8 cellular contexts compared by ENCODE assay signal in the genomic region with DNA sequence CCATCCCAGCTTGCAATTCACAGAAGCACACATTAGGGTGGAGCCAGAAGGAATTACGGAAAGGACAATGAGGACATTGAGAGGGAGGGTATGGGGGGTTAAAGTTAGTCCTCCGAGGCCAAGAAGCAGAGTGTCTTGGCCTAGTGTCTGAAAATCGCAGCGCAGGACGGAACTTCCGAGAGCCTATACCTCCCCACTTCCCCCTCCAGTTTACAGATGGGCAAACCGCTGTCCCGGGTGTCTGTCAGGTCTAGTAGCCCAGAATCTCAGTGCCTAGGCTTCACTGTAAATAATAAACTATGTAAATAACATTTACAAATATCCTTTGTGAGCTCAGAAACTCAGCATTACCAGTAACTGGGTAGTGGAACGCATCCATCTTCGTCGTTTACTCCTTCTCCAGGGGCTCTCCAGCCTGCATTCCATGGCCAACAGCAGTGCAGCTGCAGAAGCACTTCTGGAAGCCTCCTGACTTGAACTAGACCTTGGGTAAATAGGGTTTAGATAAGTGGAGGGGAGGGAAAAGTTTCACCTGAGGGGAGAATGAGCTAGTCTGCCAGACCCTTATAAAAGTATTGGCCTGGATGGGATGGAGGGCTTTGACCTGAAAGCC. TPM values are rescaled to one million over a fixed set of nuclear protein-coding genes. Genes with fewer than 3 reads are reported as not detected.
DNase-seq lines count a peak whose midpoint lies in the region; ATAC-seq and TF ChIP-seq lines count a peak whose summit lies in the region.

No MANE protein-coding gene starts in this region.

- peak; percentile 69 for ATAC-seq in GM18861 (IDR thresholded peaks at IDR 0.05; ENCODE audit: unreplicated experiment)
- peak; percentile 45 for ATAC-seq in HG03039 (IDR thresholded peaks at IDR 0.05; ENCODE audit: unreplicated experiment)
- peak; percentile 67 for ATAC-seq in naive thymus-derived CD4-positive, alpha-beta T cell

- peaks cover 4 to 12% (median 7%) of the 10 kb centered on the region in 5 donors for H3K27me3 Mint-ChIP-seq in naive thymus-derived CD4-positive, alpha-beta T cell

- H3K27ac Mint-ChIP-seq in naive thymus-derived CD4-positive, alpha-beta T cell: peak overlapping the region in 7 of 9 donors; percentile 10 to 84 (median 52)

- intact Hi-C loops in esophagus squamous epithelium (cut with DNase I): no loop called here
- intact Hi-C loops in naive thymus-derived CD4-positive, alpha-beta T cell (cut with micrococcal nuclease): no loop called here

- DNase-seq in AG20443 (ENCODE audit: low spot score) (peak; percentile 33), SJSA1 (ENCODE audit: low read depth in 1 of 2, low spot score in 2 of 2) (peak in 1 of 2 experiments; percentile 50), esophagus squamous epithelium (lab: John Stamatoyannopoulos, UW) (no peak), glomerular visceral epithelial cell (ENCODE audit: extremely low spot score) (no peak), NCI-H446 treated with DMSO at 0.1 percent for 48 hours (lab: John Stamatoyannopoulos, UW) (no peak)
- DNase-seq in naive thymus-derived CD4-positive, alpha-beta T cell: peak in 1 of 9 donors; percentile 13

- TF ChIP-seq CTCF in esophagus squamous epithelium (IDR thresholded peaks at IDR 0.05): no peak

- CTCF ChIA-PET in naive thymus-derived CD4-positive, alpha-beta T cell (lab: Charles Lee): interaction anchor here (0.6 kb wide), 1 partner anchor 1014 kb away, joined by 3 read pairs; no protein-coding TSS in a partner anchor

- H3K27me3 ChIP-seq in SJSA1 (replicated peaks) (no peaks in the 10 kb centered on the region), esophagus squamous epithelium (no peaks in the 10 kb centered on the region)
- no peaks in the 10 kb centered on the region for H3K27me3 ChIP-seq in naive thymus-derived CD4-positive, alpha-beta T cell (ENCODE audit: control insufficient read depth in 2 of 2, insufficient read depth in 2 of 2, low read length in 2 of 2)

- H3K4me3 ChIP-seq in SJSA1 (peak overlapping the region; percentile 51), esophagus squamous epithelium (peak overlapping the region; percentile 59 to 73 (median 64))
- H3K4me3 ChIP-seq in naive thymus-derived CD4-positive, alpha-beta T cell (ENCODE audit: low read length): peak overlapping the region; percentile 61

- peaks cover 0 to 22% (median 14%) of the 10 kb centered on the region in 7 donors for H3K4me1 Mint-ChIP-seq in naive thymus-derived CD4-positive, alpha-beta T cell

- WGBS in esophagus squamous epithelium, 2 donors: 22 to 39% methylated on average over 11 of the region's 11 CpGs

- H3K4me3 Mint-ChIP-seq in naive thymus-derived CD4-positive, alpha-beta T cell: peak overlapping the region; percentile 86 to 98 (median 95)

- peak overlapping the region; percentile 46 for H3K27ac ChIP-seq in SJSA1
- H3K27ac ChIP-seq in esophagus squamous epithelium: peak overlapping the region; percentile 81 to 94 (median 89)
- no peak overlapping the region for H3K27ac ChIP-seq in naive thymus-derived CD4-positive, alpha-beta T cell (ENCODE audit: low read depth, low read length)

- TF ChIP-seq POLR2A in esophagus squamous epithelium (IDR thresholded peaks at IDR 0.05): no peak

- no peaks in the 10 kb centered on the region for H3K9me3 Mint-ChIP-seq in naive thymus-derived CD4-positive, alpha-beta T cell

- POLR2A ChIA-PET in naive thymus-derived CD4-positive, alpha-beta T cell (lab: Charles Lee): no interaction called here

- peaks cover 0 to 2% (median 0%) of the 10 kb centered on the region in 5 donors for H3K36me3 Mint-ChIP-seq in naive thymus-derived CD4-positive, alpha-beta T cell

- peaks cover 6% of the 10 kb centered on the region for H3K4me1 ChIP-seq in SJSA1 (replicated peaks)
- peaks cover 0 to 21% (median 0%) of the 10 kb centered on the region in 3 donors for H3K4me1 ChIP-seq in esophagus squamous epithelium
- H3K4me1 ChIP-seq in naive thymus-derived CD4-positive, alpha-beta T cell (ENCODE audit: control insufficient read depth in 2 of 2, insufficient read depth in 2 of 2, low read length in 2 of 2): peaks cover 0 to 4% of the 10 kb centered on the region in 2 donors

- H3K36me3 ChIP-seq in SJSA1: no peaks in the 10 kb centered on the region
- H3K36me3 ChIP-seq in esophagus squamous epithelium: no peaks in the 10 kb centered on the region
- H3K36me3 ChIP-seq in naive thymus-derived CD4-positive, alpha-beta T cell (ENCODE audit: control insufficient read depth in 2 of 3, insufficient read depth in 3 of 3, low read length in 3 of 3): no peaks in the 10 kb centered on the region

- no peaks in the 10 kb centered on the region for H3K9me3 ChIP-seq in SJSA1 (replicated peaks)
- H3K9me3 ChIP-seq in esophagus squamous epithelium: no peaks in the 10 kb centered on the region
- H3K9me3 ChIP-seq in naive thymus-derived CD4-positive, alpha-beta T cell (ENCODE audit: control insufficient read depth in 2 of 3, low read length in 3 of 3): no peaks in the 10 kb centered on the region

RNA-seq across cellular contexts. Expression of gene ADPRH, which starts 1.0 kb away (rescaled TPM):
- total RNA-seq in SJSA1 (2014; rRNA removed; shearing (Covaris generic)): 1.3 and 2.0 TPM in 2 replicates
- 1 to 10 TPM in 3 of 4 donors, under 1 TPM in 1; 0.66 to 5.1 (median 2.9) TPM for total RNA-seq in esophagus squamous epithelium
- total RNA-seq in naive thymus-derived CD4-positive, alpha-beta T cell: 1 to 10 TPM in 3 of 5 experiments, under 1 TPM in 2; 0.38 to 6.9 (median 1.3) TPM
- polyA plus RNA-seq in naive thymus-derived CD4-positive, alpha-beta T cell: under 1 TPM; 0.31 to 0.38 TPM

RNA-seq across cellular contexts. Expression of gene PLA1A, which starts 17.4 kb away (rescaled TPM):
- 0.16 and 1.4 TPM in 2 replicates for total RNA-seq in SJSA1 (2014; rRNA removed; shearing (Covaris generic))
- total RNA-seq in esophagus squamous epithelium: 1 to 10 TPM in 1 of 4 donors, under 1 TPM in 2, not detected in 1; 0.41 to 1.5 (median 0.79) TPM
- under 1 TPM in 1 of 5 experiments, not detected in 4; 0.73 TPM for total RNA-seq in naive thymus-derived CD4-positive, alpha-beta T cell
- polyA plus RNA-seq in naive thymus-derived CD4-positive, alpha-beta T cell: not detected

RNA-seq across cellular contexts. Expression of gene CD80, which starts 20.8 kb away (rescaled TPM):
- not detected in 2 replicates for total RNA-seq in SJSA1 (2014; rRNA removed; shearing (Covaris generic))
- 1 to 10 TPM in 1 of 4 donors, under 1 TPM in 1, not detected in 2; 0.13 to 1.3 TPM for total RNA-seq in esophagus squamous epithelium
- total RNA-seq in naive thymus-derived CD4-positive, alpha-beta T cell: 10 to 100 TPM in 1 of 5 experiments, 1 to 10 TPM in 1, under 1 TPM in 1, not detected in 2; 0.13 to 15.1 (median 1.2) TPM
- polyA plus RNA-seq in naive thymus-derived CD4-positive, alpha-beta T cell: not detected
